ENCODE assay signal across 8 cellular contexts in genomic region chr2:160429248-160430000, GRCh38.
DNase-seq lines count a peak whose midpoint lies in the region; ATAC-seq, FAIRE-seq and TF ChIP-seq lines count a peak whose summit lies in the region.

No MANE protein-coding gene starts in this region.

- TF ChIP-seq CTCF in K562 (IDR thresholded peaks at IDR 0.05 in 2 of 3, conservative IDR thresholded peaks at IDR 0.05 in 1 of 3; ENCODE audit: insufficient read depth in 2 of 3, low read depth in 1 of 3, low read length in 3 of 3) (peak in 2 of 3 experiments; percentile 14 to 55; a peak in 4 of 6 replicates), liver (IDR thresholded peaks at IDR 0.05; ENCODE audit: low read depth, low read length, missing input control) (peak; percentile 50)

- H3K36me3 ChIP-seq in CD4-positive, alpha-beta memory T cell (ENCODE audit: insufficient read depth, low read length): no peaks in the 10 kb centered on the region
- no peaks in the 10 kb centered on the region for H3K36me3 ChIP-seq in K562 (ENCODE audit: control insufficient read depth, insufficient read depth, low read length)
- no peaks in the 10 kb centered on the region for H3K36me3 ChIP-seq in liver (ENCODE audit: control insufficient read depth in 4 of 4, insufficient read depth in 3 of 4, low read depth in 1 of 4, low read length in 3 of 4)

- H3K4me1 Mint-ChIP-seq in CD4-positive, alpha-beta memory T cell: peaks cover 40 to 79% (median 59%) of the 10 kb centered on the region in 4 donors

- no TSS peak for BruUV-seq in K562 (replicated peaks; lab: Mats Ljungman, UMichigan)

- peak in 4 of 5 donors; percentile 54 to 65 (median 60) for DNase-seq in CD4-positive, alpha-beta memory T cell
- DNase-seq in NCI-H748 treated with DMSO at 0.1 percent for 48 hours (lab: John Stamatoyannopoulos, UW): peak; percentile 44
- DNase-seq in K562 (ENCODE audit: extremely low read depth in 1 of 4, low spot score in 3 of 4): peak; percentile 14 to 34 (median 20)
- DNase-seq in effector CD8-positive, alpha-beta T cell (lab: John Stamatoyannopoulos, UW): no peak
- DNase-seq in posterior cingulate gyrus: no peak

- H3K9ac ChIP-seq in K562 (ENCODE audit: insufficient read depth in 1 of 2, low read depth in 2 of 2, low read length in 2 of 2) (no peak overlapping the region), liver (ENCODE audit: low read depth in 1 of 2, low read length in 2 of 2) (no peak overlapping the region)

- TF ChIP-seq POLR2A in K562 (conservative IDR thresholded peaks at IDR 0.05): no peak

- CTCF ChIA-PET in CD4-positive, alpha-beta memory T cell (lab: Charles Lee; ENCODE audit: partially characterized antibody): interaction anchor here (0.7 to 4.5 kb wide), 36 partner anchors 9 to 565 kb away, joined by 3 to 42 read pairs (median 4); partner anchors contain the start of gene RBMS1
- CTCF ChIA-PET in K562 (lab: Yijun Ruan, JAX; ENCODE audit: low intra/inter-chr PET ratio): interaction anchor here (0.7 kb wide), 1 partner anchor 565 kb away, joined by 4 read pairs; no protein-coding TSS in a partner anchor

- intact Hi-C loops in CD4-positive, alpha-beta memory T cell (cut with micrococcal nuclease): loop anchor here (1.0 to 2.0 kb wide), 5 partner anchors 41 to 565 kb away; no protein-coding TSS in a partner anchor
- intact Hi-C loops in K562 (cut with micrococcal nuclease): loop anchor here (2.0 to 5.0 kb wide), 2 partner anchors 543 to 563 kb away; no protein-coding TSS in a partner anchor
- intact Hi-C loops in posterior cingulate gyrus (cut with DNase I): loop anchor here (10.0 kb wide), 1 partner anchor 555 kb away; no protein-coding TSS in a partner anchor

- no peaks in the 10 kb centered on the region for H3K27me3 Mint-ChIP-seq in CD4-positive, alpha-beta memory T cell

- H3K4me3 Mint-ChIP-seq in CD4-positive, alpha-beta memory T cell: peak overlapping the region in 2 of 8 donors; percentile 28 to 56

- peak; percentile 57 for FAIRE-seq in K562 (lab: Jason Lieb, UNC)

- H3K9me3 ChIP-seq in CD4-positive, alpha-beta memory T cell (ENCODE audit: control insufficient read depth in 1 of 2, low read length in 2 of 2): no peaks in the 10 kb centered on the region
- no peaks in the 10 kb centered on the region for H3K9me3 ChIP-seq in K562 (replicated peaks; ENCODE audit: control insufficient read depth, insufficient read depth, low read depth, low read length)
- no peaks in the 10 kb centered on the region for H3K9me3 ChIP-seq in liver (ENCODE audit: control insufficient read depth in 4 of 4, low read length in 3 of 4)

- H2AFZ ChIP-seq in K562 (ENCODE audit: low read depth, low read length): no peak overlapping the region

- no peak for TF ChIP-seq EP300 in K562 (IDR thresholded peaks at IDR 0.05; ENCODE audit: low read length)

- peaks cover 0 to 5% (median 1%) of the 10 kb centered on the region in 8 donors for H3K9me3 Mint-ChIP-seq in CD4-positive, alpha-beta memory T cell

- TF ChIP-seq RAD21 in K562 (CRISPR knock-in tag; conservative IDR thresholded peaks at IDR 0.05 in 1 of 2, IDR thresholded peaks at IDR 0.05 in 1 of 2): peak; percentile 35 to 48; a peak in 3 of 4 replicates
- peak; percentile 84 to 85 for TF ChIP-seq RAD21 in liver (IDR thresholded peaks at IDR 0.05)

- H3K4me1 ChIP-seq in CD4-positive, alpha-beta memory T cell (ENCODE audit: insufficient read depth, low read length): peaks cover 58% of the 10 kb centered on the region
- H3K4me1 ChIP-seq in K562 (replicated peaks in 1 of 2; ENCODE audit: control insufficient read depth in 2 of 2, insufficient read depth in 2 of 2, low read length in 2 of 2): no peaks in the 10 kb centered on the region
- H3K4me1 ChIP-seq in liver (ENCODE audit: control insufficient read depth in 4 of 4, insufficient read depth in 4 of 4, low read length in 3 of 4): peaks cover 0 to 4% (median 3%) of the 10 kb centered on the region in 4 donors

- H3K36me3 Mint-ChIP-seq in CD4-positive, alpha-beta memory T cell: peaks cover 16 to 20% of the 10 kb centered on the region in 2 donors

- POLR2A ChIA-PET in CD4-positive, alpha-beta memory T cell (lab: Charles Lee; ENCODE audit: partially characterized antibody): interaction anchor here (0.7 to 4.3 kb wide), 13 partner anchors 10 to 224 kb away, joined by 3 to 52 read pairs (median 4); partner anchors contain the start of gene RBMS1
- POLR2A ChIA-PET in K562 (lab: Yijun Ruan, JAX): no interaction called here

- in situ Hi-C loops in K562 (cut with MboI): no loop called here

- no peaks in the 10 kb centered on the region for H4K20me1 ChIP-seq in K562 (replicated peaks; ENCODE audit: control insufficient read depth, insufficient read depth, low read length)

- ATAC-seq in GM21528 (IDR thresholded peaks at IDR 0.05; ENCODE audit: low FRiP score, unreplicated experiment) (peak; percentile 49), K562 (peak; percentile 74), GM18511 (IDR thresholded peaks at IDR 0.05; ENCODE audit: unreplicated experiment) (no peak)

- peak overlapping the region; percentile 77 to 92 (median 87) for H3K27ac Mint-ChIP-seq in CD4-positive, alpha-beta memory T cell

- no peaks in the 10 kb centered on the region for H3K9me1 ChIP-seq in K562 (ENCODE audit: control insufficient read depth, insufficient read depth, low read length)

- no peaks in the 10 kb centered on the region for H3K27me3 ChIP-seq in CD4-positive, alpha-beta memory T cell (ENCODE audit: insufficient read depth, low read length)
- H3K27me3 ChIP-seq in K562 (ENCODE audit: control insufficient read depth in 2 of 2, insufficient read depth in 2 of 2, low read length in 2 of 2): no peaks in the 10 kb centered on the region
- no peaks in the 10 kb centered on the region for H3K27me3 ChIP-seq in liver (ENCODE audit: control insufficient read depth in 4 of 4, insufficient read depth in 4 of 4, low read length in 3 of 4)

- no peak overlapping the region for H3K4me2 ChIP-seq in K562 (ENCODE audit: insufficient read depth, low read length)

- peak overlapping the region; percentile 17 for H3K27ac ChIP-seq in CD4-positive, alpha-beta memory T cell (ENCODE audit: low read depth, low read length)
- H3K27ac ChIP-seq in K562 (ENCODE audit: extremely low read depth, low read depth, low read length) (no peak overlapping the region), liver (ENCODE audit: low read depth in 1 of 2, low read length in 2 of 2) (no peak overlapping the region)

- H3K4me3 ChIP-seq in CD4-positive, alpha-beta memory T cell (ENCODE audit: low read length in 2 of 2): no peak overlapping the region
- H3K4me3 ChIP-seq in K562 (no peak overlapping the region), liver (ENCODE audit: low read depth in 1 of 3, low read length in 3 of 3) (no peak overlapping the region)

- 4% methylated on average over 1 of the region's 1 CpG for WGBS in K562 (ENCODE audit: insufficient coverage, low coverage, missing lambda C conversion rate)
- 5% methylated on average over 1 of the region's 1 CpG for whole genome bisulfite sequencing in liver

- no peaks in the 10 kb centered on the region for H3K79me2 ChIP-seq in K562 (ENCODE audit: control insufficient read depth, insufficient read depth, low read length)

TF ChIP-seq in K562, 482 proteins besides CTCF, POLR2A, EP300 and RAD21:
- 0 out of 2 replicates have a peak, but pooled peaks have one; percentile 7 for TF ChIP-seq SMC3 (conservative IDR thresholded peaks at IDR 0.05; ENCODE audit: insufficient read depth, low read depth, low read length)
- TF ChIP-seq ATF2 (CRISPR knock-in tag; IDR thresholded peaks at IDR 0.05): no peak

TF ChIP-seq in liver, 16 proteins besides CTCF, POLR2A, EP300 and RAD21 (continues in another document):
- TF ChIP-seq HNF4G (IDR thresholded peaks at IDR 0.05) (no peak), FOXA2 (IDR thresholded peaks at IDR 0.05) (no peak), NR2F2 (IDR thresholded peaks at IDR 0.05) (no peak), ATF3 (IDR thresholded peaks at IDR 0.05) (no peak), TAF1 (conservative IDR thresholded peaks at IDR 0.05) (no peak), YY1 (IDR thresholded peaks at IDR 0.05) (peak; percentile 86), JUND (IDR thresholded peaks at IDR 0.05) (no peak), ZBTB33 (IDR thresholded peaks at IDR 0.05) (no peak)

Comparison
In these comparisons a context has a peak if more than half of its experiments do, and no peak if none do; other contexts are left out.
1. DNase-seq: peak in CD4-positive, alpha-beta memory T cell (4 of 5), NCI-H748 treated with DMSO at 0.1 percent for 48 hours (single experiment) and K562 (4 of 4); none in effector CD8-positive, alpha-beta T cell (single experiment) and posterior cingulate gyrus (0 of 10).